ENCODE assay signal across 11 cellular contexts in genomic region chr6:163573503-163574179, GRCh38.
"Had no signal": no experiment of that assay in that cellular context is flagged by ENCODE, and none has a peak within 500 bp of the region (broad histone marks: within the 10 kb centered on the region; RNA-seq: fewer than 3 reads in every experiment).

No MANE protein-coding gene starts in this region.

- ATAC-seq: body of pancreas, heart right ventricle, left ventricle myocardium superior had no signal

- H3K4me1 ChIP-seq: body of pancreas had no signal

- H3K4me3 ChIP-seq: esophagus muscularis mucosa, heart right ventricle, testis had no signal

- H3K27ac ChIP-seq: body of pancreas, esophagus muscularis mucosa, testis had no signal

- DNase-seq: activated CD4-positive, alpha-beta T cell treated with anti-CD3 and anti-CD28 coated beads, Interleukin-2, amount 10 ng/mL, durations not matched to agents 24 days and 14 days; activated CD8-positive, alpha-beta memory T cell treated with anti-CD3 and anti-CD28 coated beads for 24 hours; amniotic stem cell; body of pancreas; heart right ventricle; left ventricle myocardium superior; nephron progenitor cell; stimulated activated CD4-positive, alpha-beta T cell treated with anti-CD3 and anti-CD28 coated beads, Interleukin-15, amount 100 ng/mL, for 24 hours; stimulated activated CD4-positive, alpha-beta T cell treated with anti-CD3 and anti-CD28 coated beads, Interleukin-4, amount 100 ng/mL, for 24 hours; testis had no signal

- H3K27me3 ChIP-seq: body of pancreas, esophagus muscularis mucosa, heart right ventricle, testis had no signal

- H3K9me3 ChIP-seq: body of pancreas, esophagus muscularis mucosa, heart right ventricle, testis had no signal
